Comparison of ENCODE assay signal across 19 cellular contexts in the genomic region with DNA sequence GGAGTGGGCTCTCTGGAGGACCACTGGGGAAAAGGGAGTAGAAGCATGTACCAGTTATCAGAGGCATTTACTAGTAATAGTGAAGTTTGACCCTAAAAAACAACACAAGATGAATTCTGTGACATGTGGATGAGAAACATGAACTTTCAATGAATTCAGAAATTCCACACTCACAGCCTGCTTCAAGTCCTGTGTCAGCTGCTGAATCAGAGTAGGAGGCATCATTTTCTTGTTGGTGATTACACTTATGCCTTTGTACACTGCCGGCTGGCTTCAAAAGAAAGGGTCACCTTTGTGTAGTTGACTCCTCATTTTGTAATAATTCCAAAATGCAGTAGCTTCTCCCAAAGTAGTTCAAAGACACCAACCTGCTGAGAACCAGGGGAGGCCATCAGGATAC.
DNase-seq lines count a peak whose midpoint lies in the region; ATAC-seq and TF ChIP-seq lines count a peak whose summit lies in the region.
"Had no signal": no experiment of that assay in that cellular context is flagged by ENCODE, and none has a peak within 500 bp of the region (broad histone marks: within the 10 kb centered on the region; RNA-seq: fewer than 3 reads in every experiment).

No MANE protein-coding gene starts in this region.

- H3K27ac ChIP-seq in ascending aorta (peak overlapping the region; percentile 49), osteoblast (ENCODE audit: low read depth, low read length) (peak overlapping the region; percentile 77), aorta (ENCODE audit: low read depth in 1 of 2, low read length in 2 of 2) (peak overlapping the region; percentile 9 to 30), PC-9 (no peak overlapping the region), vagina (no peak overlapping the region)
- H3K27ac ChIP-seq: hepatocyte had no signal

- 72 to 74% methylated on average over 1 of the region's 1 CpG for whole genome bisulfite sequencing in aorta, 2 donors

- TF ChIP-seq CTCF in ascending aorta (IDR thresholded peaks at IDR 0.05), result no peak
- TF ChIP-seq CTCF in osteoblast (IDR thresholded peaks at IDR 0.05; ENCODE audit: extremely low read depth, low read depth, low read length), result no peak
- TF ChIP-seq CTCF in PC-9 (conservative IDR thresholded peaks at IDR 0.05), result no peak
- no peak for TF ChIP-seq CTCF in vagina (IDR thresholded peaks at IDR 0.05)

- no peaks in the 10 kb centered on the region for H3K9me2 ChIP-seq in PC-9 (ENCODE audit: insufficient read depth)

- H3K36me3 Mint-ChIP-seq in activated T-cell treated with anti-CD3 and anti-CD28 coated beads, Interleukin-2, amount 50 U/mL, for 24 hours (ENCODE audit: low read depth), result peaks cover 63% of the 10 kb centered on the region

- H3K27me3 ChIP-seq in ascending aorta, result no peaks in the 10 kb centered on the region
- no peaks in the 10 kb centered on the region for H3K27me3 ChIP-seq in osteoblast (ENCODE audit: insufficient read depth, low read length)
- no peaks in the 10 kb centered on the region for H3K27me3 ChIP-seq in aorta (ENCODE audit: control insufficient read depth in 1 of 2, insufficient read depth in 2 of 2, low read length in 1 of 2)
- H3K27me3 ChIP-seq in PC-9 (ENCODE audit: insufficient read depth, low read depth), result no peaks in the 10 kb centered on the region
- H3K27me3 ChIP-seq in vagina, result no peaks in the 10 kb centered on the region
- H3K27me3 ChIP-seq: hepatocyte, right atrium auricular region had no signal

- H2AFZ ChIP-seq in osteoblast (ENCODE audit: low read length) (no peak overlapping the region), PC-9 (no peak overlapping the region)
- H2AFZ ChIP-seq: GM23338, hepatocyte had no signal

- ATAC-seq in aorta (ENCODE audit: low FRiP score), result no peak
- ATAC-seq in esophagus mucosa, result no peak
- ATAC-seq: activated CD8-positive, alpha-beta memory T cell treated with anti-CD3 and anti-CD28 coated beads, Interleukin-2, amount 10 ng/mL, durations not matched to agents 7 days and 5 days; GM23338; left colon had no signal

- CTCF ChIA-PET in PC-9 (lab: Charles Lee), result no interaction called here

- H3K4me3 Mint-ChIP-seq in activated T-cell treated with anti-CD3 and anti-CD28 coated beads, Interleukin-2, amount 50 U/mL, for 24 hours, result no peak overlapping the region
- H3K4me3 Mint-ChIP-seq: activated CD8-positive, alpha-beta memory T cell treated with anti-CD3 and anti-CD28 coated beads, Interleukin-2, amount 10 ng/mL, durations not matched to agents 7 days and 5 days; GM23338; memory B cell had no signal

- H3F3A ChIP-seq in PC-9 (ENCODE audit: insufficient read depth, low read depth), result no peaks in the 10 kb centered on the region

- DNase-seq in activated T-cell treated with anti-CD3 and anti-CD28 coated beads, Interleukin-2, amount 50 U/mL, for 24 hours, result no peak
- no peak for DNase-seq in activated T-cell treated with anti-CD3 and anti-CD28 coated beads, Interleukin-2, amount 50 U/mL, for 1 hour
- no peak for DNase-seq in ascending aorta (ENCODE audit: low spot score in 2 of 2)
- peak; percentile 22 for DNase-seq in osteoblast (ENCODE audit: insufficient read length, low spot score, missing footprints)
- DNase-seq in aorta, result no peak
- DNase-seq in PC-9, result no peak
- DNase-seq in vagina (ENCODE audit: extremely low spot score in 2 of 2), result no peak
- DNase-seq: activated CD4-positive, alpha-beta T cell treated with anti-CD3 and anti-CD28 coated beads for 1 hour; activated CD8-positive, alpha-beta memory T cell treated with anti-CD3 and anti-CD28 coated beads, Interleukin-2, amount 10 ng/mL, durations not matched to agents 7 days and 5 days; GDM1; NCI-H2081; stimulated activated CD4-positive, alpha-beta T cell treated with anti-CD3 and anti-CD28 coated beads, Interleukin-4, amount 100 ng/mL, for 4 hours; stimulated activated naive CD4-positive, alpha-beta T cell treated with Interleukin-2 at 50 U/mL for 16 hours had no signal

- no peaks in the 10 kb centered on the region for H3K9me3 Mint-ChIP-seq in activated T-cell treated with anti-CD3 and anti-CD28 coated beads, Interleukin-2, amount 50 U/mL, for 24 hours
- H3K9me3 Mint-ChIP-seq: GM23338, memory B cell had no signal

- peak overlapping the region; percentile 27 for H3K27ac Mint-ChIP-seq in activated T-cell treated with anti-CD3 and anti-CD28 coated beads, Interleukin-2, amount 50 U/mL, for 24 hours
- H3K27ac Mint-ChIP-seq: activated CD8-positive, alpha-beta memory T cell treated with anti-CD3 and anti-CD28 coated beads, Interleukin-2, amount 10 ng/mL, durations not matched to agents 7 days and 5 days; GM23338 had no signal

- no peaks in the 10 kb centered on the region for H3K27me3 Mint-ChIP-seq in activated T-cell treated with anti-CD3 and anti-CD28 coated beads, Interleukin-2, amount 50 U/mL, for 24 hours
- H3K27me3 Mint-ChIP-seq: activated CD8-positive, alpha-beta memory T cell treated with anti-CD3 and anti-CD28 coated beads, Interleukin-2, amount 10 ng/mL, durations not matched to agents 7 days and 5 days; memory B cell had no signal

- BruUV-seq in PC-9 (replicated peaks; lab: Mats Ljungman, UMichigan), result no TSS peak

- H3K4me2 ChIP-seq in osteoblast (ENCODE audit: insufficient read depth, low read length) (peak overlapping the region; percentile 6), PC-9 (no peak overlapping the region)
- H3K4me2 ChIP-seq: GM23338, hepatocyte had no signal

- H3K4me3 ChIP-seq in ascending aorta (no peak overlapping the region), osteoblast (ENCODE audit: insufficient read depth, low read length) (no peak overlapping the region), aorta (ENCODE audit: low read length in 2 of 2) (no peak overlapping the region), PC-9 (no peak overlapping the region), vagina (no peak overlapping the region)
- H3K4me3 ChIP-seq: GM23338, hepatocyte, right atrium auricular region had no signal

- POLR2A ChIA-PET in PC-9 (lab: Charles Lee; ENCODE audit: unreplicated experiment), result no interaction called here

- peaks cover 68% of the 10 kb centered on the region for H3K4me1 Mint-ChIP-seq in activated T-cell treated with anti-CD3 and anti-CD28 coated beads, Interleukin-2, amount 50 U/mL, for 24 hours (ENCODE audit: low read depth)
- H3K4me1 Mint-ChIP-seq: GM23338 had no signal

- H3K9me3 ChIP-seq in ascending aorta (no peaks in the 10 kb centered on the region), osteoblast (ENCODE audit: low read depth, low read length) (no peaks in the 10 kb centered on the region), aorta (ENCODE audit: control insufficient read depth, low read length) (no peaks in the 10 kb centered on the region), PC-9 (ENCODE audit: insufficient read depth, low read depth) (no peaks in the 10 kb centered on the region), vagina (no peaks in the 10 kb centered on the region)
- H3K9me3 ChIP-seq: right atrium auricular region had no signal

- H3K79me2 ChIP-seq in osteoblast (ENCODE audit: insufficient read depth, low read length) (no peaks in the 10 kb centered on the region), PC-9 (ENCODE audit: low read depth) (no peaks in the 10 kb centered on the region)
- H3K79me2 ChIP-seq: hepatocyte had no signal

- H3K36me3 ChIP-seq in ascending aorta, result no peaks in the 10 kb centered on the region
- no peaks in the 10 kb centered on the region for H3K36me3 ChIP-seq in osteoblast (ENCODE audit: insufficient read depth, low read length)
- no peaks in the 10 kb centered on the region for H3K36me3 ChIP-seq in aorta (ENCODE audit: control insufficient read depth in 1 of 2, insufficient read depth in 2 of 2, low read length in 1 of 2)
- H3K36me3 ChIP-seq in PC-9 (ENCODE audit: low read depth), result no peaks in the 10 kb centered on the region
- H3K36me3 ChIP-seq in vagina, result no peaks in the 10 kb centered on the region
- H3K36me3 ChIP-seq: right atrium auricular region had no signal

- H3K4me1 ChIP-seq in ascending aorta, result peaks cover 0 to 19% of the 10 kb centered on the region in 2 donors
- H3K4me1 ChIP-seq in osteoblast (ENCODE audit: insufficient read depth, low read length), result peaks cover 35% of the 10 kb centered on the region
- H3K4me1 ChIP-seq in aorta (ENCODE audit: control insufficient read depth in 1 of 2, insufficient read depth in 2 of 2, low read length in 2 of 2), result peaks cover 0 to 7% of the 10 kb centered on the region in 2 donors
- H3K4me1 ChIP-seq in PC-9 (replicated peaks; ENCODE audit: insufficient read depth), result no peaks in the 10 kb centered on the region
- peaks cover 11% of the 10 kb centered on the region for H3K4me1 ChIP-seq in vagina

- intact Hi-C loops in ascending aorta (cut with DNase I), result no loop called here
- intact Hi-C loops in aorta (cut with DNase I), result no loop called here
- intact Hi-C loops in PC-9 (cut with micrococcal nuclease; ENCODE audit: unreplicated experiment), result no loop called here
- intact Hi-C loops in vagina (cut with DNase I), result no loop called here

- no peak for TF ChIP-seq POLR2A in vagina (IDR thresholded peaks at IDR 0.05)

- H4K20me1 ChIP-seq in osteoblast (ENCODE audit: insufficient read depth, low read length), result no peaks in the 10 kb centered on the region
- no peaks in the 10 kb centered on the region for H4K20me1 ChIP-seq in PC-9 (ENCODE audit: insufficient read depth)

Comparison
In these comparisons a context has a peak if more than half of its experiments do, and no peak if none do; other contexts are left out.
1. H3K27ac ChIP-seq: peak in ascending aorta (2 of 2), osteoblast (single experiment) and aorta (2 of 2); none in PC-9 (single experiment) and vagina (single experiment).